In the genomic region with DNA sequence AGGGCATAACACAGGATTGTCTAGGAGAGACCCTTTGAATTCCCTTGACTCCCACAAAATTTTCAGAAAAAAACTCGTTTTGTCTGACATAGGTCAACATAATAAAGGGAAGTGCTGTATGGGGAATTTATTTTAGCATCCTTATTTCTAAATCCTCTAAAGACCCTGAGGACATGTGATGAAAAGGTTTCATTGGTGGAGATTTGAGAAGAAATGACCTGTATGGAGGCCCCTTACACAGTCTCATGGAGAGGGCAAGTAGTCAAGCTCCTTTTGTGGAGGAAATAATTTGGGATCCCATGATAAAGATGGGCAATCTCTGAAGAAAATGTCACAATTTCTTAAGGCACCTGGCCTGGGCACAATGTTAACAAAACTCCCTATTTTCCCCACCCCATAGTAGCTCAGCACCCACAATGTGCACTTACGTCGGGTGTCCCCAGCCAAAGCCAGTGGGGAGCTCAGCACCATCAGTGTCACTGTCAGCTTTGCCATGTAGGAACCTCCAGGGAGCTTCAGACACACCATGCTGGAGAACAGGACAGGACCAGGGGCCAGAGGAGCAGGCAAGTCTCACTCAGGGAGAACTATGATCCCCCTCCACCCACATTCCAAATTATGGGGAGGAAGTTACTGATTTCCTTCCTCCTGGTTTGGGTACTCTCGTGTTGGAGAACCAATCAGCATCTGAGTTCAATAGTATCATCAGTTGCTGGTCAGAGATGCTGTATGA, we compare ENCODE assay signal across 8 cellular contexts. TPM values are rescaled to one million over a fixed set of nuclear protein-coding genes. Genes with fewer than 3 reads are reported as not detected.
A peak's percentile ranks its signal among the peaks of the same experiment; 100 is the strongest.
DNase-seq lines count a peak whose midpoint lies in the region; ATAC-seq and TF ChIP-seq lines count a peak whose summit lies in the region.

A gene (minus strand): TSS at position 591 of the 733 bp plus-strand sequence. CDS start 63 bp downstream, at position 528.

- no peak within 1 kb of the TSS for H3K27ac Mint-ChIP-seq in activated T-helper 2 cell treated with anti-CD3 and anti-CD28 coated beads, Interferon-gamma antibody, Interleukin-2, Interleukin-4, amounts not matched to agents 10 μg/mL and 5 μg/mL and 100 μg/mL, durations not matched to agents 14 hours and 24 hours and 36 hours

- H3K27ac ChIP-seq in mucosa of rectum (ENCODE audit: low read depth in 2 of 2, low read length in 2 of 2) = peak within 1 kb of the TSS; percentile 43 to 47

- no peaks in the 10 kb centered on the region for H3K36me3 Mint-ChIP-seq in activated T-helper 2 cell treated with anti-CD3 and anti-CD28 coated beads, Interferon-gamma antibody, Interleukin-2, Interleukin-4, amounts not matched to agents 10 μg/mL and 5 μg/mL and 100 μg/mL, durations not matched to agents 14 hours and 24 hours and 36 hours (ENCODE audit: low read depth)

- no peak for TF ChIP-seq CTCF in GM13976 (IDR thresholded peaks at IDR 0.05; ENCODE audit: borderline replicate concordance, control extremely low read depth, extremely low read depth, insufficient read depth, missing control alignments)

- peak; percentile 57 for ATAC-seq in HG02981 (IDR thresholded peaks at IDR 0.05; ENCODE audit: unreplicated experiment)

- no peaks in the 10 kb centered on the region for H3K27me3 ChIP-seq in mucosa of rectum (ENCODE audit: control insufficient read depth in 2 of 2, insufficient read depth in 2 of 2, low read length in 2 of 2)
- H3K27me3 ChIP-seq in HAP-1 (ENCODE audit: low read depth) = no peaks in the 10 kb centered on the region

- H3K9me3 ChIP-seq in mucosa of rectum (ENCODE audit: control insufficient read depth in 2 of 2, low read length in 2 of 2) (no peaks in the 10 kb centered on the region), HAP-1 (no peaks in the 10 kb centered on the region)

- H3K4me1 ChIP-seq in mucosa of rectum (ENCODE audit: control insufficient read depth in 2 of 2, insufficient read depth in 2 of 2, low read length in 2 of 2) = no peaks in the 10 kb centered on the region
- H3K4me1 ChIP-seq in HAP-1 = no peaks in the 10 kb centered on the region

- H3K9me3 Mint-ChIP-seq in activated T-helper 2 cell treated with anti-CD3 and anti-CD28 coated beads, Interferon-gamma antibody, Interleukin-2, Interleukin-4, amounts not matched to agents 10 μg/mL and 5 μg/mL and 100 μg/mL, durations not matched to agents 14 hours and 24 hours and 36 hours = no peaks in the 10 kb centered on the region

- H3K36me3 ChIP-seq in mucosa of rectum (ENCODE audit: control insufficient read depth in 2 of 2, insufficient read depth in 2 of 2, low read length in 2 of 2) = no peaks in the 10 kb centered on the region
- no peaks in the 10 kb centered on the region for H3K36me3 ChIP-seq in HAP-1 (replicated peaks)

- H3K4me3 ChIP-seq in mucosa of rectum (ENCODE audit: low read length in 2 of 2) (peak within 1 kb of the TSS; percentile 35 to 63), HAP-1 (no peak within 1 kb of the TSS)

- intact Hi-C loops in activated T-helper 2 cell treated with anti-CD3 and anti-CD28 coated beads, Interferon-gamma antibody, Interleukin-2, Interleukin-4, amounts not matched to agents 10 μg/mL and 5 μg/mL and 100 μg/mL, durations not matched to agents 14 hours and 24 hours and 36 hours (cut with micrococcal nuclease) = no loop called here

- H3K9ac ChIP-seq in mucosa of rectum (ENCODE audit: low read depth in 1 of 2, low read length in 2 of 2) = no peak within 1 kb of the TSS

- in situ Hi-C loops in GM13976 (cut with MboI; ENCODE audit: low sequenced_read_pairs, unreplicated experiment) (loop anchor here (5.0 kb wide), 1 partner anchor 57 kb away; a partner anchor contains a TSS), HAP-1 (cut with MboI; ENCODE audit: low sequenced_read_pairs) (loop anchor here (5.0 kb wide), 1 partner anchor 57 kb away; a partner anchor contains a TSS)

- DNase-seq in GM13976 (ENCODE audit: low spot score) (peak; percentile 21), HAP-1 (ENCODE audit: low spot score in 2 of 2) (no peak), hippocampal formation (lab: John Stamatoyannopoulos, UW) (no peak), NCI-H345 (lab: John Stamatoyannopoulos, UW) (no peak), COLO829 (ENCODE audit: low spot score) (no peak)
- DNase-seq in activated T-helper 2 cell treated with anti-CD3 and anti-CD28 coated beads, Interferon-gamma antibody, Interleukin-2, Interleukin-4, amounts not matched to agents 10 μg/mL and 5 μg/mL and 100 μg/mL, durations not matched to agents 14 hours and 24 hours and 36 hours (ENCODE audit: low spot score) = no peak

- H3K27me3 Mint-ChIP-seq in activated T-helper 2 cell treated with anti-CD3 and anti-CD28 coated beads, Interferon-gamma antibody, Interleukin-2, Interleukin-4, amounts not matched to agents 10 μg/mL and 5 μg/mL and 100 μg/mL, durations not matched to agents 14 hours and 24 hours and 36 hours (ENCODE audit: low read depth) = peaks cover 26% of the 10 kb centered on the region

- H3K4me1 Mint-ChIP-seq in activated T-helper 2 cell treated with anti-CD3 and anti-CD28 coated beads, Interferon-gamma antibody, Interleukin-2, Interleukin-4, amounts not matched to agents 10 μg/mL and 5 μg/mL and 100 μg/mL, durations not matched to agents 14 hours and 24 hours and 36 hours (ENCODE audit: low read depth) = peaks cover 3% of the 10 kb centered on the region

- peak within 1 kb of the TSS; percentile 68 for H3K4me3 Mint-ChIP-seq in activated T-helper 2 cell treated with anti-CD3 and anti-CD28 coated beads, Interferon-gamma antibody, Interleukin-2, Interleukin-4, amounts not matched to agents 10 μg/mL and 5 μg/mL and 100 μg/mL, durations not matched to agents 14 hours and 24 hours and 36 hours (ENCODE audit: low read depth)

RNA-seq across cellular contexts. Expression of the gene that starts here (rescaled TPM):
- 10.6 and 12.6 TPM in 2 replicates for total RNA-seq in activated T-helper 2 cell treated with anti-CD3 and anti-CD28 coated beads, Interferon-gamma antibody, Interleukin-2, Interleukin-4, amounts not matched to agents 10 μg/mL and 5 μg/mL and 100 μg/mL, durations not matched to agents 14 hours and 24 hours and 36 hours
